ENCODE assay signal across 8 cellular contexts in genomic region chr19:36141039-36141914, GRCh38. TPM values are rescaled to one million over a fixed set of nuclear protein-coding genes. Genes with fewer than 3 reads are reported as not detected.
A peak's percentile ranks its signal among the peaks of the same experiment; 100 is the strongest.
DNase-seq lines count a peak whose midpoint lies in the region; ATAC-seq and TF ChIP-seq lines count a peak whose summit lies in the region.

No MANE protein-coding gene starts in this region.

- DNase-seq in DMS114 treated with DMSO at 0.1 percent for 48 hours (lab: John Stamatoyannopoulos, UW; ENCODE audit: unreplicated experiment) (peak; percentile 66), H7 (peak; percentile 98), NCI-H1105 (lab: John Stamatoyannopoulos, UW) (peak; percentile 73), SKM-1 treated with dmso at 0.1 percent for 144 hours (lab: John Stamatoyannopoulos, UW; ENCODE audit: unreplicated experiment) (peak; percentile 78), Right ventricle myocardium superior (peak; percentile 92), ovary (peak; percentile 87 to 94 (median 92)), testis (peak; percentile 91)
- DNase-seq in activated naive CD8-positive, alpha-beta T cell treated with anti-CD3 and anti-CD28 coated beads for 36 hours, result peak; percentile 87

- no peaks in the 10 kb centered on the region for H3K27me3 ChIP-seq in H7 (ENCODE audit: control insufficient read depth, insufficient read depth, low read length)
- no peaks in the 10 kb centered on the region for H3K27me3 ChIP-seq in ovary
- H3K27me3 ChIP-seq in testis, result no peaks in the 10 kb centered on the region

- H3K4me1 Mint-ChIP-seq in activated naive CD8-positive, alpha-beta T cell treated with anti-CD3 and anti-CD28 coated beads for 36 hours, result peaks cover 19% of the 10 kb centered on the region

- peak; percentile 59 for TF ChIP-seq POLR2A in ovary (IDR thresholded peaks at IDR 0.05)
- TF ChIP-seq POLR2A in testis (IDR thresholded peaks at IDR 0.05), result peak; percentile 49

- peaks cover 6% of the 10 kb centered on the region for H3K4me1 ChIP-seq in ovary (ENCODE audit: insufficient read depth)
- H3K4me1 ChIP-seq in testis, result peaks cover 8% of the 10 kb centered on the region

- H3K9me3 Mint-ChIP-seq in activated naive CD8-positive, alpha-beta T cell treated with anti-CD3 and anti-CD28 coated beads for 36 hours, result peaks cover 2% of the 10 kb centered on the region

- H3K4me3 Mint-ChIP-seq in activated naive CD8-positive, alpha-beta T cell treated with anti-CD3 and anti-CD28 coated beads for 36 hours, result peak overlapping the region; percentile 89

- H3K27ac Mint-ChIP-seq in activated naive CD8-positive, alpha-beta T cell treated with anti-CD3 and anti-CD28 coated beads for 36 hours, result peak overlapping the region; percentile 49

- H3K27me3 Mint-ChIP-seq in activated naive CD8-positive, alpha-beta T cell treated with anti-CD3 and anti-CD28 coated beads for 36 hours, result no peaks in the 10 kb centered on the region

- intact Hi-C loops in Right ventricle myocardium superior (cut with DNase I) (no loop called here), ovary (cut with DNase I) (no loop called here), testis (cut with DNase I; ENCODE audit: low total_unique reads) (no loop called here)

- H3K4me3 ChIP-seq in H7 (ENCODE audit: insufficient read depth, low read depth, low read length) (peak overlapping the region; percentile 96), ovary (peak overlapping the region; percentile 94), testis (peak overlapping the region; percentile 87 to 94)

- ATAC-seq in Right ventricle myocardium superior (ENCODE audit: poor library complexity), result peak; percentile 79

- peaks cover 25% of the 10 kb centered on the region for H3K36me3 Mint-ChIP-seq in activated naive CD8-positive, alpha-beta T cell treated with anti-CD3 and anti-CD28 coated beads for 36 hours

- WGBS in ovary, 3 donors, result 21 to 42% (median 21%) methylated on average over 19 to 42 of the region's 42 CpGs
- WGBS in testis, 2 donors, result 22 to 23% methylated on average over 29 to 34 of the region's 42 CpGs

- TF ChIP-seq CTCF in ovary (IDR thresholded peaks at IDR 0.05), result no peak
- no peak for TF ChIP-seq CTCF in testis (IDR thresholded peaks at IDR 0.05)

- H3K27ac ChIP-seq in ovary (peak overlapping the region; percentile 89 to 96), testis (peak overlapping the region; percentile 95 to 96)

- H3K36me3 ChIP-seq in H7 (replicated peaks; ENCODE audit: control insufficient read depth, insufficient read depth, low read length) (peaks cover 22% of the 10 kb centered on the region), ovary (no peaks in the 10 kb centered on the region), testis (ENCODE audit: low read depth, missing control alignments) (no peaks in the 10 kb centered on the region)

- H3K9me3 ChIP-seq in ovary, result no peaks in the 10 kb centered on the region
- H3K9me3 ChIP-seq in testis, result no peaks in the 10 kb centered on the region

- TF ChIP-seq EP300 in ovary (IDR thresholded peaks at IDR 0.05), result no peak

RNA-seq across cellular contexts. Expression of gene CAPNS1, which starts 1.4 kb away (rescaled TPM):
- 248 and 336 TPM in 2 replicates for total RNA-seq in H7 (2014; rRNA removed; shearing (Covaris generic))
- 100 to 1,000 TPM; 292 to 307 TPM for total RNA-seq in activated naive CD8-positive, alpha-beta T cell treated with anti-CD3 and anti-CD28 coated beads for 36 hours
- total RNA-seq in Right ventricle myocardium superior (781 TPM), ovary (100 to 1,000 TPM in 6 of 7 donors, 10 to 100 TPM in 1; 69.4 to 571 (median 488) TPM), testis (100 to 1,000 TPM; 147 to 190 TPM)
- polyA plus RNA-seq in ovary (100 to 1,000 TPM; 424 to 783 TPM), testis (ENCODE audit: insufficient read depth, low read depth, low replicate concordance) (957 TPM)

RNA-seq across cellular contexts. Expression of gene COX7A1, which starts 11.0 kb away (rescaled TPM):
- 0.18 TPM in 1 of 2 replicates, not detected in the other for total RNA-seq in H7 (2014; rRNA removed; shearing (Covaris generic))
- not detected for total RNA-seq in activated naive CD8-positive, alpha-beta T cell treated with anti-CD3 and anti-CD28 coated beads for 36 hours
- total RNA-seq in Right ventricle myocardium superior (3,311 TPM), ovary (10 to 100 TPM; 39.9 to 81.4 (median 56.7) TPM), testis (1 to 10 TPM in 1 of 2 donors, under 1 TPM in 1; 0.79 to 4.8 TPM)
- polyA plus RNA-seq in ovary (10 to 100 TPM; 31.4 to 36.0 TPM), testis (ENCODE audit: insufficient read depth, low read depth, low replicate concordance) (25.4 TPM)

RNA-seq across cellular contexts. Expression of gene TBCB, which starts 26.0 kb away (rescaled TPM):
- 179 and 202 TPM in 2 replicates for total RNA-seq in H7 (2014; rRNA removed; shearing (Covaris generic))
- 10 to 100 TPM; 89.2 to 91.1 TPM for total RNA-seq in activated naive CD8-positive, alpha-beta T cell treated with anti-CD3 and anti-CD28 coated beads for 36 hours
- total RNA-seq in Right ventricle myocardium superior (95.8 TPM), ovary (100 to 1,000 TPM in 6 of 7 donors, 10 to 100 TPM in 1; 94.3 to 160 (median 144) TPM), testis (100 to 1,000 TPM; 177 to 226 TPM)
- polyA plus RNA-seq in ovary (100 to 1,000 TPM; 124 to 175 TPM), testis (ENCODE audit: insufficient read depth, low read depth, low replicate concordance) (195 TPM)

RNA-seq across cellular contexts. Expression of gene POLR2I, which starts 26.6 kb away (rescaled TPM):
- 121 and 129 TPM in 2 replicates for total RNA-seq in H7 (2014; rRNA removed; shearing (Covaris generic))
- 10 to 100 TPM; 93.4 to 94.0 TPM for total RNA-seq in activated naive CD8-positive, alpha-beta T cell treated with anti-CD3 and anti-CD28 coated beads for 36 hours
- total RNA-seq in Right ventricle myocardium superior (145 TPM), ovary (10 to 100 TPM; 61.4 to 84.8 (median 70.0) TPM), testis (100 to 1,000 TPM; 106 to 116 TPM)
- polyA plus RNA-seq in ovary (10 to 100 TPM; 49.4 to 73.8 TPM), testis (ENCODE audit: insufficient read depth, low read depth, low replicate concordance) (307 TPM)

RNA-seq across cellular contexts. Expression of gene OVOL3, which starts 30.3 kb away (rescaled TPM):
- total RNA-seq in H7 (2014; rRNA removed; shearing (Covaris generic)), result not detected in 2 replicates
- not detected for total RNA-seq in activated naive CD8-positive, alpha-beta T cell treated with anti-CD3 and anti-CD28 coated beads for 36 hours
- total RNA-seq in Right ventricle myocardium superior (not detected), ovary (not detected), testis (1 to 10 TPM; 3.3 to 3.4 TPM)
- polyA plus RNA-seq in ovary (not detected), testis (ENCODE audit: insufficient read depth, low read depth, low replicate concordance) (2.6 TPM)

Comparison
In these comparisons a context has a peak if more than half of its experiments do, and no peak if none do; other contexts are left out.
1. Peak in every context shown above with its lines: DNase-seq, ATAC-seq, H3K4me3 ChIP-seq and H3K27ac ChIP-seq.
2. RNA of gene COX7A1, which starts 11.0 kb away (total RNA-seq): 3,311 TPM in Right ventricle myocardium superior (single experiment); 39.9 to 81.4 TPM in ovary, 0.79 to 4.8 TPM in testis, 0.18 TPM in H7 and not detected in activated naive CD8-positive, alpha-beta T cell treated with anti-CD3 and anti-CD28 coated beads for 36 hours; every median in the first group is over 10 times any median in the second.